Comparison of ENCODE assay signal across 20 cellular contexts in the genomic region with DNA sequence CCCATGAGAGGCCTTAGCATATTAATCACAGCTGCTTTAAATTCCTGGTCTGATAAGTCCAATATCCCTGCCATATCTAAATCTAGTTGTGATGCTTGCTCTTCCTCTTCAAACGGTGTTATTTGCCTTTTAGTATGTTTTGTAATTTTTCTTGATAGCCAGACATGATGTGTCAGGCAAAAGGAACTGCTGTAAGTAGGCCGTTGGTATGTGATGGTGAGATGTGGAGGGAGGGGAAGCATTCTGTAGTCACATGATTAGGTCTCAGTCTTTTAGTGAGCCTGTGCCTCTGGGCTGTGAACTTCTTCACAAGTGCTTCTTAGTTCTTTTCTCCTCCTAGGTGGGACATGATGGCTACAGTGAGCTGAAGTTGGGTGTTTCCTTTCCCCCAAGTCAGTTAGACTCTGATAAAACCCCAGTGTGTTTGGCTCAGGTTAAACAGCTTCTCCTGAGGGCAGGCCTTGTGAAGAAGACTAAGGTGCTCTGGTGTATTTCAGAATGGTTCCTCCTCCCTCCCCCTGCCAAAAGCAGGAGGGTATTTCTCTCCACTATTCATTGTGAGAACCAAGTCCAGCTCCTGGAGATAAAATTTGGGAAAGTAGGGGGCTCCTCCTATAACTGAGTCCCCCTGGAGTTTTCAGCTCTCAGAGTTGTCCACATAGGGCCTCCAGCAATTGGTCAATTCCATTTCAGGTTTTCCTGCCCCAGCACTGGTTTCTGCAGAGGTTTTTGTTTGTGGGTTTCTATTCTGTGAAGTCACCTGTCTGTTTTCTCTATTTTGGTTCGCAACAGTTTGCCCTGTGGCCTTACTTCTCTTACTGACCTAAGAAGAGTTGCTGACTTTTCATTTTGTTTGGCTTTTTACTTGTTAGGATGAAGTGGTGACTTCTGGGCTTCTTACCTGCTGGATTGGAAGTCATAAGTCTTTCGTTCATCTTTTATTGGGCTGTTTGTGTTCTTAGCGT.
DNase-seq lines count a peak whose midpoint lies in the region; ATAC-seq, FAIRE-seq and TF ChIP-seq lines count a peak whose summit lies in the region.
"Had no signal": no experiment of that assay in that cellular context is flagged by ENCODE, and none has a peak within 500 bp of the region (broad histone marks: within the 10 kb centered on the region; RNA-seq: fewer than 3 reads in every experiment).

No MANE protein-coding gene starts in this region.

- peaks cover 7% of the 10 kb centered on the region for H3K4me1 Mint-ChIP-seq in activated CD4-positive, alpha-beta T cell treated with anti-CD3 and anti-CD28 coated beads, Interleukin-2, amount 10 ng/mL, durations not matched to agents 24 days and 14 days
- H3K4me1 Mint-ChIP-seq in stimulated activated memory B cell treated with anti-CD40 and anti-IgM and Interleukin-4, amounts not matched to agents 10 μg/mL and 1 μg/mL and 100 μg/mL, for 72 hours = no peaks in the 10 kb centered on the region

- H3K27ac ChIP-seq in GM12878 (ENCODE audit: control insufficient read depth, insufficient read depth) = no peak overlapping the region
- no peak overlapping the region for H3K27ac ChIP-seq in keratinocyte (ENCODE audit: control insufficient read depth, insufficient read depth, low read length)
- H3K27ac ChIP-seq: PC-9 had no signal

- peak overlapping the region; percentile 14 for H3K27ac Mint-ChIP-seq in activated CD4-positive, alpha-beta T cell treated with anti-CD3 and anti-CD28 coated beads, Interleukin-2, amount 10 ng/mL, durations not matched to agents 24 days and 14 days
- no peak overlapping the region for H3K27ac Mint-ChIP-seq in stimulated activated memory B cell treated with anti-CD40 and anti-IgM and Interleukin-4, amounts not matched to agents 10 μg/mL and 1 μg/mL and 100 μg/mL, for 72 hours
- H3K27ac Mint-ChIP-seq: activated CD4-positive, alpha-beta T cell treated with anti-CD3 and anti-CD28 coated beads, Interleukin-2, amount 10 ng/mL, durations not matched to agents 7 days and 5 days; activated naive CD4-positive, alpha-beta T cell treated with anti-CD3 and anti-CD28 coated beads for 36 hours had no signal

- FAIRE-seq in GM12878 (lab: Jason Lieb, UNC) (peak; percentile 35), keratinocyte (lab: Jason Lieb, UNC) (peak; percentile 20), urothelium cell line (lab: Jason Lieb, UNC) (peak; percentile 17)
- FAIRE-seq: endothelial cell of umbilical vein, small intestine had no signal

- RAD21 ChIA-PET in GM12878 (lab: Charles Lee; ENCODE audit: unreplicated experiment) = no interaction called here

- H3K4me1 ChIP-seq in GM12878 (ENCODE audit: control insufficient read depth, insufficient read depth, low read length) (no peaks in the 10 kb centered on the region), keratinocyte (ENCODE audit: control insufficient read depth, extremely low read depth, insufficient read depth, low read length) (no peaks in the 10 kb centered on the region)

- no peak overlapping the region for H3K4me3 Mint-ChIP-seq in activated CD4-positive, alpha-beta T cell treated with anti-CD3 and anti-CD28 coated beads, Interleukin-2, amount 10 ng/mL, durations not matched to agents 24 days and 14 days
- no peak overlapping the region for H3K4me3 Mint-ChIP-seq in stimulated activated memory B cell treated with anti-CD40 and anti-IgM and Interleukin-4, amounts not matched to agents 10 μg/mL and 1 μg/mL and 100 μg/mL, for 72 hours
- H3K4me3 Mint-ChIP-seq: activated CD4-positive, alpha-beta T cell treated with anti-CD3 and anti-CD28 coated beads, Interleukin-2, amount 10 ng/mL, durations not matched to agents 7 days and 5 days; activated naive CD4-positive, alpha-beta T cell treated with anti-CD3 and anti-CD28 coated beads for 36 hours had no signal

- no peaks in the 10 kb centered on the region for H3K9me1 ChIP-seq in keratinocyte (ENCODE audit: control insufficient read depth, extremely low read depth, insufficient read depth, low read length)

- H3K9ac ChIP-seq in GM12878 (ENCODE audit: control insufficient read depth, insufficient read depth, low read length) = no peak overlapping the region
- no peak overlapping the region for H3K9ac ChIP-seq in keratinocyte (ENCODE audit: control insufficient read depth, extremely low read depth, insufficient read depth, low read length)

- H3K9me3 ChIP-seq in GM12878 (replicated peaks; ENCODE audit: control insufficient read depth, insufficient read depth, low read length) = no peaks in the 10 kb centered on the region
- H3K9me3 ChIP-seq in keratinocyte (ENCODE audit: control insufficient read depth, low read depth, low read length) = no peaks in the 10 kb centered on the region

- H3K36me3 ChIP-seq in GM12878 (ENCODE audit: control insufficient read depth in 2 of 2, insufficient read depth in 2 of 2, low read length in 1 of 2) (no peaks in the 10 kb centered on the region), keratinocyte (ENCODE audit: control insufficient read depth in 2 of 2, extremely low read depth in 1 of 2, insufficient read depth in 2 of 2, low read length in 2 of 2) (no peaks in the 10 kb centered on the region)

- peaks cover 10% of the 10 kb centered on the region for H3K27me3 Mint-ChIP-seq in activated CD4-positive, alpha-beta T cell treated with anti-CD3 and anti-CD28 coated beads, Interleukin-2, amount 10 ng/mL, durations not matched to agents 24 days and 14 days
- peaks cover 18% of the 10 kb centered on the region for H3K27me3 Mint-ChIP-seq in stimulated activated memory B cell treated with anti-CD40 and anti-IgM and Interleukin-4, amounts not matched to agents 10 μg/mL and 1 μg/mL and 100 μg/mL, for 72 hours

- no TSS peak for BruUV-seq in GM12878 (replicated peaks; lab: Mats Ljungman, UMichigan)

- no peak overlapping the region for H3K4me2 ChIP-seq in GM12878 (ENCODE audit: control insufficient read depth, insufficient read depth)
- no peak overlapping the region for H3K4me2 ChIP-seq in keratinocyte (ENCODE audit: control insufficient read depth, extremely low read depth, insufficient read depth, low read depth, low read length)
- H3K4me2 ChIP-seq: PC-9 had no signal

- in situ Hi-C loops in GM12878 (cut with MboI) = no loop called here

- no peaks in the 10 kb centered on the region for H3K79me2 ChIP-seq in GM12878 (ENCODE audit: control insufficient read depth, insufficient read depth, low read length)
- H3K79me2 ChIP-seq in keratinocyte (ENCODE audit: control insufficient read depth, insufficient read depth, low read length) = no peaks in the 10 kb centered on the region

- dilution Hi-C loops in keratinocyte (cut with MboI; ENCODE audit: extremely low pct_ligation_motif_present, low sequenced_read_pairs) = no loop called here

- POLR2A ChIA-PET in GM12878 (lab: Charles Lee) = no interaction called here

- peaks cover 7% of the 10 kb centered on the region for H3K9me3 Mint-ChIP-seq in activated CD4-positive, alpha-beta T cell treated with anti-CD3 and anti-CD28 coated beads, Interleukin-2, amount 10 ng/mL, durations not matched to agents 24 days and 14 days
- no peaks in the 10 kb centered on the region for H3K9me3 Mint-ChIP-seq in stimulated activated memory B cell treated with anti-CD40 and anti-IgM and Interleukin-4, amounts not matched to agents 10 μg/mL and 1 μg/mL and 100 μg/mL, for 72 hours
- H3K9me3 Mint-ChIP-seq: activated naive CD4-positive, alpha-beta T cell treated with anti-CD3 and anti-CD28 coated beads for 36 hours had no signal

- H3K36me3 Mint-ChIP-seq in activated CD4-positive, alpha-beta T cell treated with anti-CD3 and anti-CD28 coated beads, Interleukin-2, amount 10 ng/mL, durations not matched to agents 24 days and 14 days (ENCODE audit: low read depth) = no peaks in the 10 kb centered on the region
- no peaks in the 10 kb centered on the region for H3K36me3 Mint-ChIP-seq in stimulated activated memory B cell treated with anti-CD40 and anti-IgM and Interleukin-4, amounts not matched to agents 10 μg/mL and 1 μg/mL and 100 μg/mL, for 72 hours

- no peak for TF ChIP-seq CTCF in GM12878 (IDR thresholded peaks at IDR 0.05 in 2 of 3, conservative IDR thresholded peaks at IDR 0.05 in 1 of 3; ENCODE audit: control insufficient read depth in 2 of 3, extremely low read depth in 1 of 3, insufficient read depth in 1 of 3, low read depth in 3 of 3, low read length in 3 of 3)
- no peak for TF ChIP-seq CTCF in keratinocyte (optimal IDR thresholded peaks at IDR 0.05 in 1 of 3, IDR thresholded peaks at IDR 0.05 in 1 of 3, conservative IDR thresholded peaks at IDR 0.05 in 1 of 3; ENCODE audit: extremely low read depth in 1 of 3, insufficient read depth in 2 of 3, low read length in 3 of 3)

- SMC1A ChIA-PET in GM12878 (lab: Charles Lee; ENCODE audit: uncharacterized antibody, unreplicated experiment) = interaction anchor here (0.7 to 1.1 kb wide), 3 partner anchors 20 to 207 kb away, joined by 3 to 5 read pairs (median 3); no protein-coding TSS in a partner anchor

- H4K20me1 ChIP-seq in GM12878 (ENCODE audit: control insufficient read depth, insufficient read depth) (no peaks in the 10 kb centered on the region), keratinocyte (ENCODE audit: control insufficient read depth, extremely low read depth, insufficient read depth, low read length) (no peaks in the 10 kb centered on the region)

- CTCF ChIA-PET in GM12878 (lab: Yijun Ruan, JAX) = no interaction called here

- no peak for TF ChIP-seq EP300 in GM12878 (IDR thresholded peaks at IDR 0.05; ENCODE audit: borderline replicate concordance in 1 of 2, control insufficient read depth in 1 of 2, low read depth in 2 of 2, low read length in 2 of 2)

- no peak overlapping the region; the same call in 1 of the 2 replicates for H2AFZ ChIP-seq in GM12878 (ENCODE audit: control insufficient read depth, low read depth, low read length)
- no peak overlapping the region for H2AFZ ChIP-seq in keratinocyte (ENCODE audit: control insufficient read depth, low read length)
- H2AFZ ChIP-seq: PC-9 had no signal

- H3K4me3 ChIP-seq in GM12878 = no peak overlapping the region
- no peak overlapping the region for H3K4me3 ChIP-seq in keratinocyte (ENCODE audit: control insufficient read depth in 2 of 3, extremely low read depth in 1 of 3, insufficient read depth in 2 of 3, low read depth in 1 of 3, low read length in 3 of 3)
- H3K4me3 ChIP-seq: PC-9 had no signal

- ATAC-seq in GM12878 = peak; percentile 67
- no peak for ATAC-seq in HG02571 (IDR thresholded peaks at IDR 0.05; ENCODE audit: unreplicated experiment)
- no peak for ATAC-seq in stimulated activated memory B cell treated with anti-CD40 and anti-IgM and Interleukin-4, amounts not matched to agents 10 μg/mL and 1 μg/mL and 100 μg/mL, for 72 hours
- ATAC-seq in GM18858 (IDR thresholded peaks at IDR 0.05; ENCODE audit: unreplicated experiment) = no peak

- H3K27me3 ChIP-seq in GM12878 (replicated peaks in 1 of 2; ENCODE audit: control insufficient read depth in 2 of 2, insufficient read depth in 2 of 2, low read length in 1 of 2) (no peaks in the 10 kb centered on the region), keratinocyte (ENCODE audit: control insufficient read depth, extremely low read depth, insufficient read depth, low read length) (peaks cover 6% of the 10 kb centered on the region)

- no peak for TF ChIP-seq POLR2A in GM12878 (IDR thresholded peaks at IDR 0.05; ENCODE audit: low read depth, low read length)

- peak; percentile 54 for DNase-seq in activated CD4-positive, alpha-beta T cell treated with anti-CD3 and anti-CD28 coated beads, Interleukin-2, amount 10 ng/mL, durations not matched to agents 24 days and 14 days
- no peak for DNase-seq in activated CD4-positive, alpha-beta T cell treated with anti-CD3 and anti-CD28 coated beads for 4 hours
- DNase-seq in GM12878 (ENCODE audit: low read depth, low spot score) (no peak), keratinocyte (ENCODE audit: low read depth, low spot score) (no peak), urothelium cell line (ENCODE audit: low spot score) (no peak)
- DNase-seq: activated CD4-positive, alpha-beta T cell treated with anti-CD3 and anti-CD28 coated beads, Interleukin-2, amount 10 ng/mL, durations not matched to agents 7 days and 5 days; activated naive CD4-positive, alpha-beta T cell treated with anti-CD3 and anti-CD28 coated beads for 36 hours; activated T-cell treated with anti-CD3 and anti-CD28 coated beads for 4 hours; NCI-H1105 treated with DMSO at 0.1 percent for 48 hours; NCI-H2171; NCI-H748 treated with DMSO at 0.1 percent for 48 hours; PC-9; small intestine; stimulated activated CD4-positive, alpha-beta T cell treated with anti-CD3 and anti-CD28 coated beads, Interleukin-4, amount 100 ng/mL, for 24 hours; substantia nigra; T-helper 9 cell had no signal

- no peak for TF ChIP-seq RAD21 in GM12878 (IDR thresholded peaks at IDR 0.05; ENCODE audit: insufficient read depth, low read depth, low read length)

- intact Hi-C loops in activated CD4-positive, alpha-beta T cell treated with anti-CD3 and anti-CD28 coated beads, Interleukin-2, amount 10 ng/mL, durations not matched to agents 24 days and 14 days (cut with micrococcal nuclease) = no loop called here
- intact Hi-C loops in GM12878 (cut with micrococcal nuclease; ENCODE audit: unreplicated experiment) = no loop called here

- WGBS in GM12878 (ENCODE audit: insufficient coverage, insufficient replicate concordance, low lambda C conversion rate, missing lambda C conversion rate) = 47% methylated on average over 5 of the region's 5 CpGs
